10 cellular contexts compared by ENCODE assay signal in the genomic region with DNA sequence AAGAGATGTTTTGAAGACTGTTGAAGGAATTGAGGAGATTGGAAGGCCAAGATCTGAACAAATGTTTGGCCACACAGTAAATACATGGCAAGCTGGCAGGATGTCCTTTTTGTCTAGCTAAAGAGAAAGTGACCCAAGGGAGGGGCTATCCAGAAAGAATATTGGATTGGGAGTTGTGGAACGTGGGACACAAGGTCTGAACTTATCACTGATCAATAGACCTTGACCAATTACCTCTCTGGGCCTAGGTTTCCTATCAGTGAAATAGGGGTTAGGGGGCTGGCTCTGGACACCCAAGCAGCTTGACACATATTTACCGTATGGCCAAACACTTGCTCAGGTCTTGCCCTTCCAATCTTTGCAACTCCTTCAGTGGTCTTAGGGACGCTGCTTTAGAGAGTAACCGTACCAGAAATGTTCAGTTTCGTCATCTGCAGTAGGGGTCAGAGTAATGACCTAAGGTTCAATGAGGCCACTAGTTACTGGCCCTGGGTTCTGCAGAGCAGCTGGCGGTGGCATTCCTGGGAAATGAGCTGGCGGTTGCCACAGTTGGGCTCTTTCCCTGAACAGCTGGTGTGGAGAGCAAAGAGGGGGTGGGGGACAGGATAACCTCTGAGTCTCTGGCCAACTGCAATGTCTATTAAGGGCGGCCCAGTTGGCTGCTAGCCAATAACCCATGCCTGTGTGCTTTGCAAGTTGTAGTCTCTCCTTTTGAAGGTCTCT. TPM values are rescaled to one million over a fixed set of nuclear protein-coding genes. Genes with fewer than 3 reads are reported as not detected.
DNase-seq lines count a peak whose midpoint lies in the region; ATAC-seq, FAIRE-seq and TF ChIP-seq lines count a peak whose summit lies in the region.
"Had no signal": no experiment of that assay in that cellular context is flagged by ENCODE, and none has a peak within 500 bp of the region (broad histone marks: within the 10 kb centered on the region; RNA-seq: fewer than 3 reads in every experiment).

No MANE protein-coding gene starts in this region.

- H3K9ac ChIP-seq in K562 (ENCODE audit: insufficient read depth in 1 of 2, low read depth in 2 of 2, low read length in 2 of 2): peak overlapping the region in 1 of 2 experiments; percentile 47; a peak in 1 of 4 replicates
- H3K9ac ChIP-seq: BLaER1 had no signal

- in situ Hi-C loops in K562 (cut with MboI): no loop called here

- H3K9me3 Mint-ChIP-seq in activated naive CD4-positive, alpha-beta T cell treated with anti-CD3 and anti-CD28 coated beads for 36 hours: no peaks in the 10 kb centered on the region
- H3K9me3 Mint-ChIP-seq in activated CD8-positive, alpha-beta T cell treated with anti-CD3 and anti-CD28 coated beads, Interleukin-2, amount 10 ng/mL, durations not matched to agents 7 days and 5 days (ENCODE audit: insufficient read depth): no peaks in the 10 kb centered on the region
- H3K9me3 Mint-ChIP-seq in CD4-positive, alpha-beta T cell: no peaks in the 10 kb centered on the region

- no peaks in the 10 kb centered on the region for H3K9me1 ChIP-seq in K562 (ENCODE audit: control insufficient read depth, insufficient read depth, low read length)

- no peak overlapping the region for H3K27ac ChIP-seq in AG04450 (ENCODE audit: low read depth, low read length)
- no peak overlapping the region for H3K27ac ChIP-seq in K562 (ENCODE audit: extremely low read depth, low read depth, low read length)
- no peak overlapping the region for H3K27ac ChIP-seq in CD4-positive, alpha-beta T cell (ENCODE audit: low read depth, low read length)
- H3K27ac ChIP-seq: BLaER1 had no signal

- H3K36me3 ChIP-seq in K562 (ENCODE audit: control insufficient read depth, insufficient read depth, low read length): no peaks in the 10 kb centered on the region
- H3K36me3 ChIP-seq: BLaER1 had no signal

- H3K4me3 Mint-ChIP-seq in activated naive CD4-positive, alpha-beta T cell treated with anti-CD3 and anti-CD28 coated beads for 36 hours: no peak overlapping the region
- H3K4me3 Mint-ChIP-seq in activated CD8-positive, alpha-beta T cell treated with anti-CD3 and anti-CD28 coated beads, Interleukin-2, amount 10 ng/mL, durations not matched to agents 7 days and 5 days: no peak overlapping the region
- H3K4me3 Mint-ChIP-seq in CD4-positive, alpha-beta T cell: no peak overlapping the region

- H4K20me1 ChIP-seq in K562 (replicated peaks; ENCODE audit: control insufficient read depth, insufficient read depth, low read length): no peaks in the 10 kb centered on the region
- H4K20me1 ChIP-seq: BLaER1 had no signal

- TF ChIP-seq EP300 in K562 (IDR thresholded peaks at IDR 0.05; ENCODE audit: low read length): 0 out of 2 replicates have a peak, but pooled peaks have one; percentile 13

- peak overlapping the region; percentile 59 for H2AFZ ChIP-seq in K562 (ENCODE audit: low read depth, low read length)

- TF ChIP-seq RAD21 in K562 (CRISPR knock-in tag; conservative IDR thresholded peaks at IDR 0.05 in 1 of 2, IDR thresholded peaks at IDR 0.05 in 1 of 2): no peak

- ATAC-seq in K562: peak; percentile 66
- no peak for ATAC-seq in activated CD8-positive, alpha-beta T cell treated with anti-CD3 and anti-CD28 coated beads, Interleukin-2, amount 10 ng/mL, durations not matched to agents 7 days and 5 days
- no peak for ATAC-seq in HG02678 (IDR thresholded peaks at IDR 0.05; ENCODE audit: unreplicated experiment)
- no peak for ATAC-seq in CD4-positive, alpha-beta T cell (ENCODE audit: poor library complexity)

- H3K4me3 ChIP-seq in AG04450 (ENCODE audit: low read depth, low read length) (no peak overlapping the region), K562 (no peak overlapping the region)
- H3K4me3 ChIP-seq: BLaER1 had no signal

- CTCF ChIA-PET in AG04450 (lab: Charles Lee): no interaction called here
- CTCF ChIA-PET in K562 (lab: Yijun Ruan, JAX; ENCODE audit: low intra/inter-chr PET ratio): no interaction called here
- CTCF ChIA-PET in activated naive CD4-positive, alpha-beta T cell treated with anti-CD3 and anti-CD28 coated beads for 36 hours (lab: Charles Lee): no interaction called here
- CTCF ChIA-PET in activated CD8-positive, alpha-beta T cell treated with anti-CD3 and anti-CD28 coated beads, Interleukin-2, amount 10 ng/mL, durations not matched to agents 7 days and 5 days (lab: Charles Lee): interaction anchor here (0.6 kb wide), 1 partner anchor 214 kb away, joined by 3 read pairs; no protein-coding TSS in a partner anchor
- CTCF ChIA-PET in CD4-positive, alpha-beta T cell (lab: Charles Lee): no interaction called here

- no peaks in the 10 kb centered on the region for H3K79me2 ChIP-seq in K562 (ENCODE audit: control insufficient read depth, insufficient read depth, low read length)

- 28% methylated on average over 7 of the region's 8 CpGs for WGBS in K562 (ENCODE audit: insufficient coverage, low coverage, missing lambda C conversion rate)

- H3K36me3 Mint-ChIP-seq in activated naive CD4-positive, alpha-beta T cell treated with anti-CD3 and anti-CD28 coated beads for 36 hours (ENCODE audit: low read depth): no peaks in the 10 kb centered on the region
- H3K36me3 Mint-ChIP-seq in activated CD8-positive, alpha-beta T cell treated with anti-CD3 and anti-CD28 coated beads, Interleukin-2, amount 10 ng/mL, durations not matched to agents 7 days and 5 days (ENCODE audit: low read depth): no peaks in the 10 kb centered on the region
- no peaks in the 10 kb centered on the region for H3K36me3 Mint-ChIP-seq in CD4-positive, alpha-beta T cell (ENCODE audit: low read depth)

- peak overlapping the region; percentile 17; the same call in 1 of the 2 replicates for H3K4me2 ChIP-seq in K562 (ENCODE audit: insufficient read depth, low read length)
- H3K4me2 ChIP-seq: BLaER1 had no signal

- POLR2A ChIA-PET in AG04450 (lab: Yijun Ruan, JAX) (interaction anchor here (0.8 to 1.2 kb wide), 3 partner anchors 26 to 48 kb away, joined by 3 to 7 read pairs (median 3); no protein-coding TSS in a partner anchor), K562 (lab: Yijun Ruan, JAX) (interaction anchor here (0.8 to 1.1 kb wide), 4 partner anchors 10 to 14 kb away, joined by 3 to 5 read pairs (median 3); no protein-coding TSS in a partner anchor)
- POLR2A ChIA-PET in activated CD8-positive, alpha-beta T cell treated with anti-CD3 and anti-CD28 coated beads, Interleukin-2, amount 10 ng/mL, durations not matched to agents 7 days and 5 days (lab: Charles Lee): no interaction called here
- POLR2A ChIA-PET in CD4-positive, alpha-beta T cell (lab: Charles Lee): no interaction called here

- no peaks in the 10 kb centered on the region for H3K27me3 Mint-ChIP-seq in activated naive CD4-positive, alpha-beta T cell treated with anti-CD3 and anti-CD28 coated beads for 36 hours (ENCODE audit: low read depth)
- peaks cover 13% of the 10 kb centered on the region for H3K27me3 Mint-ChIP-seq in activated CD8-positive, alpha-beta T cell treated with anti-CD3 and anti-CD28 coated beads, Interleukin-2, amount 10 ng/mL, durations not matched to agents 7 days and 5 days (ENCODE audit: low read depth)
- no peaks in the 10 kb centered on the region for H3K27me3 Mint-ChIP-seq in CD4-positive, alpha-beta T cell
- H3K27me3 Mint-ChIP-seq: IgD-negative memory B cell had no signal

- H3K9me3 ChIP-seq in AG04450 (ENCODE audit: control insufficient read depth, insufficient read depth, low read length) (no peaks in the 10 kb centered on the region), K562 (replicated peaks; ENCODE audit: control insufficient read depth, insufficient read depth, low read depth, low read length) (no peaks in the 10 kb centered on the region)
- H3K9me3 ChIP-seq in CD4-positive, alpha-beta T cell (ENCODE audit: control insufficient read depth, low read length): no peaks in the 10 kb centered on the region
- H3K9me3 ChIP-seq: BLaER1 had no signal

- BruUV-seq in K562 (replicated peaks; lab: Mats Ljungman, UMichigan): no TSS peak

- H3K4me1 ChIP-seq in K562 (replicated peaks in 1 of 2; ENCODE audit: control insufficient read depth in 2 of 2, insufficient read depth in 2 of 2, low read length in 2 of 2): peaks cover 27 to 51% of the 10 kb centered on the region in 2 experiments

- H3K27ac Mint-ChIP-seq in activated naive CD4-positive, alpha-beta T cell treated with anti-CD3 and anti-CD28 coated beads for 36 hours: no peak overlapping the region
- no peak overlapping the region for H3K27ac Mint-ChIP-seq in activated CD8-positive, alpha-beta T cell treated with anti-CD3 and anti-CD28 coated beads, Interleukin-2, amount 10 ng/mL, durations not matched to agents 7 days and 5 days
- no peak overlapping the region for H3K27ac Mint-ChIP-seq in CD4-positive, alpha-beta T cell
- H3K27ac Mint-ChIP-seq: IgD-negative memory B cell had no signal

- H3K27me3 ChIP-seq in AG04450 (ENCODE audit: control insufficient read depth, insufficient read depth, low read length): no peaks in the 10 kb centered on the region
- no peaks in the 10 kb centered on the region for H3K27me3 ChIP-seq in K562 (ENCODE audit: control insufficient read depth in 2 of 2, insufficient read depth in 2 of 2, low read length in 2 of 2)
- H3K27me3 ChIP-seq in CD4-positive, alpha-beta T cell (ENCODE audit: control insufficient read depth, insufficient read depth, low read length): no peaks in the 10 kb centered on the region
- H3K27me3 ChIP-seq: BLaER1 had no signal

- intact Hi-C loops in K562 (cut with micrococcal nuclease): no loop called here
- intact Hi-C loops in activated naive CD4-positive, alpha-beta T cell treated with anti-CD3 and anti-CD28 coated beads for 36 hours (cut with micrococcal nuclease): no loop called here
- intact Hi-C loops in CD4-positive, alpha-beta T cell (cut with DNase I, micrococcal nuclease): no loop called here

- no peaks in the 10 kb centered on the region for H3K4me1 Mint-ChIP-seq in activated naive CD4-positive, alpha-beta T cell treated with anti-CD3 and anti-CD28 coated beads for 36 hours (ENCODE audit: low read depth)
- H3K4me1 Mint-ChIP-seq in activated CD8-positive, alpha-beta T cell treated with anti-CD3 and anti-CD28 coated beads, Interleukin-2, amount 10 ng/mL, durations not matched to agents 7 days and 5 days (ENCODE audit: low read depth): peaks cover 4% of the 10 kb centered on the region
- no peaks in the 10 kb centered on the region for H3K4me1 Mint-ChIP-seq in CD4-positive, alpha-beta T cell (ENCODE audit: low read depth)

- FAIRE-seq in K562 (lab: Jason Lieb, UNC): no peak

- TF ChIP-seq CTCF in AG04450 (IDR thresholded peaks at IDR 0.05; ENCODE audit: low read depth, low read length) (no peak), K562 (IDR thresholded peaks at IDR 0.05 in 2 of 3, conservative IDR thresholded peaks at IDR 0.05 in 1 of 3; ENCODE audit: insufficient read depth in 2 of 3, low read depth in 1 of 3, low read length in 3 of 3) (no peak)
- TF ChIP-seq CTCF in CD4-positive, alpha-beta T cell (IDR thresholded peaks at IDR 0.05): no peak

- peak; percentile 65 for DNase-seq in AG04450 (ENCODE audit: low read depth, low spot score)
- peak; percentile 77 for DNase-seq in NCI-H146 (lab: John Stamatoyannopoulos, UW)
- peak; percentile 47 to 77 (median 56) for DNase-seq in K562 (ENCODE audit: extremely low read depth in 1 of 4, low spot score in 3 of 4)
- peak; percentile 56 for DNase-seq in left kidney (ENCODE audit: low read depth, low spot score)
- no peak for DNase-seq in activated naive CD4-positive, alpha-beta T cell treated with anti-CD3 and anti-CD28 coated beads for 36 hours
- no peak for DNase-seq in activated CD8-positive, alpha-beta T cell treated with anti-CD3 and anti-CD28 coated beads, Interleukin-2, amount 10 ng/mL, durations not matched to agents 7 days and 5 days
- no peak for DNase-seq in CD4-positive, alpha-beta T cell

- TF ChIP-seq POLR2A in K562 (conservative IDR thresholded peaks at IDR 0.05): no peak

RNA-seq across cellular contexts. Expression of a gene that starts 48.9 kb away (rescaled TPM):
- 997 and 1,519 TPM in 2 replicates for polyA plus RNA-seq in AG04450 (2011; rRNA removed)
- 211 and 367 TPM in 2 replicates for polyA minus RNA-seq in AG04450 (2011; rRNA and poly(A)+ RNA removed)
- 47.4 and 171 TPM in 2 replicates for total RNA-seq in K562 (2011; cell fraction: chromatin; rRNA removed; ENCODE audit: low replicate concordance)
- total RNA-seq in K562 (2011; cell fraction: nucleolus; rRNA removed): 27.7 and 36.5 TPM in 2 replicates
- total RNA-seq in K562 (2011; cell fraction: nucleoplasm; rRNA removed): 119 and 209 TPM in 2 replicates
- 304 and 331 TPM in 2 replicates for total RNA-seq in K562 (2014; rRNA removed)
- 656 and 729 TPM in 2 replicates for total RNA-seq in K562 (2014; rRNA removed; fragmentation: Illumina TruSeq; extraction: Trizol)
- total RNA-seq in K562 (2015; rRNA removed; fragmentation: Illumina TruSeq; extraction: Trizol): 436 and 447 TPM in 2 replicates
- total RNA-seq in K562 (2021): 357 and 363 TPM in 2 replicates
- polyA plus RNA-seq in K562 (2011; rRNA removed): 225 and 326 TPM in 2 replicates
- 55.4 and 201 TPM in 2 replicates for polyA plus RNA-seq in K562 (2011; cell fraction: cytosol; rRNA removed)
- 55.4 and 96.4 TPM in 2 replicates for polyA plus RNA-seq in K562 (2011; cell fraction: nucleus; rRNA removed)
- 409 and 511 TPM in 2 replicates for polyA plus RNA-seq in K562 (2012)
- 457 and 479 TPM in 2 replicates for polyA plus RNA-seq in K562 (2014; fragmentation: Illumina TruSeq; extraction: Trizol)
- 1,000 to 10,000 TPM; 1,257 to 1,855 TPM for polyA plus RNA-seq in K562 (2014; fragmentation: Nextera tagmentation; extraction: Ambion mirVana)
- 316 and 329 TPM in 2 replicates for polyA plus RNA-seq in K562 (2014; rRNA removed)
- 319 and 344 TPM in 2 replicates for polyA minus RNA-seq in K562 (2011; rRNA and poly(A)+ RNA removed)
- polyA minus RNA-seq in K562 (2011; cell fraction: cytosol; rRNA and poly(A)+ RNA removed): 93.9 and 115 TPM in 2 replicates
- 54.7 and 100 TPM in 2 replicates for polyA minus RNA-seq in K562 (2011; cell fraction: nucleus; rRNA and poly(A)+ RNA removed)
- 100 to 1,000 TPM; 445 to 449 TPM for total RNA-seq in activated naive CD4-positive, alpha-beta T cell treated with anti-CD3 and anti-CD28 coated beads for 36 hours
- total RNA-seq in activated CD8-positive, alpha-beta T cell treated with anti-CD3 and anti-CD28 coated beads, Interleukin-2, amount 10 ng/mL, durations not matched to agents 7 days and 5 days: 100 to 1,000 TPM; 439 to 472 TPM
- total RNA-seq in CD4-positive, alpha-beta T cell: 100 to 1,000 TPM; 152 to 155 TPM

Comparison
In these comparisons a context has a peak if more than half of its experiments do, and no peak if none do; other contexts are left out.
1. DNase-seq: peak in AG04450 (single experiment), NCI-H146 (single experiment), K562 (4 of 4) and left kidney (single experiment); none in activated naive CD4-positive, alpha-beta T cell treated with anti-CD3 and anti-CD28 coated beads for 36 hours (single experiment), activated CD8-positive, alpha-beta T cell treated with anti-CD3 and anti-CD28 coated beads, Interleukin-2, amount 10 ng/mL, durations not matched to agents 7 days and 5 days (single experiment) and CD4-positive, alpha-beta T cell (0 of 10).
2. POLR2A ChIA-PET loops: an anchor here in AG04450 (0.8 to 1.2 kb wide) and K562 (0.8 to 1.1 kb wide); none called in activated CD8-positive, alpha-beta T cell treated with anti-CD3 and anti-CD28 coated beads, Interleukin-2, amount 10 ng/mL, durations not matched to agents 7 days and 5 days and CD4-positive, alpha-beta T cell.